ENCODE assay signal across 22 cellular contexts in genomic region chr1:244067893-244068292, GRCh38. TPM values are rescaled to one million over a fixed set of nuclear protein-coding genes. Genes with fewer than 3 reads are reported as not detected.
DNase-seq lines count a peak whose midpoint lies in the region; ATAC-seq, FAIRE-seq and TF ChIP-seq lines count a peak whose summit lies in the region.
"Had no signal": no experiment of that assay in that cellular context is flagged by ENCODE, and none has a peak within 500 bp of the region (broad histone marks: within the 10 kb centered on the region; RNA-seq: fewer than 3 reads in every experiment).

No MANE protein-coding gene starts in this region.

- H3K4me2 ChIP-seq in GM23338 (no peak overlapping the region), astrocyte (ENCODE audit: low read length) (no peak overlapping the region), HepG2 (ENCODE audit: low read depth, low read length) (0 out of 2 replicates have a peak overlapping the region, but pooled peaks have one; percentile 3)

- CTCF ChIA-PET in HepG2 (lab: Yijun Ruan, JAX; ENCODE audit: low intra/inter-chr PET ratio, low total read pairs), result no interaction called here

- H3K79me2 ChIP-seq in GM23338 (replicated peaks; ENCODE audit: insufficient read depth) (no peaks in the 10 kb centered on the region), astrocyte (ENCODE audit: insufficient read depth, low read length) (no peaks in the 10 kb centered on the region), HepG2 (ENCODE audit: insufficient read depth, low read length) (no peaks in the 10 kb centered on the region)

- no peaks in the 10 kb centered on the region for H3F3A ChIP-seq in GM23338 (replicated peaks; ENCODE audit: low read depth)

- POLR2A ChIA-PET in HepG2 (lab: Yijun Ruan, JAX), result no interaction called here

- TF ChIP-seq RAD21 in HepG2 (CRISPR knock-in tag; IDR thresholded peaks at IDR 0.05), result no peak

- in situ Hi-C loops in HepG2 (cut with HindIII; ENCODE audit: extremely low pct_ligation_motif_present, low pct_unique_long_range_greater_than_20kb), result no loop called here

- TF ChIP-seq EP300 in HepG2 (IDR thresholded peaks at IDR 0.05; ENCODE audit: low read depth in 2 of 2, low read length in 2 of 2) (peak in 1 of 2 experiments; percentile 31; a peak in 1 of 4 replicates), HepG2 (CRISPR knock-in tag; IDR thresholded peaks at IDR 0.05; ENCODE audit: borderline replicate concordance) (no peak)

- TF ChIP-seq POLR2A in HepG2 (IDR thresholded peaks at IDR 0.05; ENCODE audit: insufficient read depth in 1 of 2, low read depth in 2 of 2, low read length in 2 of 2), result no peak

- H3K4me1 Mint-ChIP-seq in GM23338 (peaks cover 14% of the 10 kb centered on the region), astrocyte (ENCODE audit: low read depth, unreplicated experiment) (peaks cover 9% of the 10 kb centered on the region)
- H3K4me1 Mint-ChIP-seq in T-helper 2 cell treated with Interferon-gamma antibody and Interleukin-4, amounts not matched to agents 5 μg/mL and 100 μg/mL, for 36 hours (ENCODE audit: low read depth), result peaks cover 2% of the 10 kb centered on the region

- H4K20me1 ChIP-seq in GM23338 (replicated peaks; ENCODE audit: insufficient read depth) (no peaks in the 10 kb centered on the region; the same call in 1 of the 2 replicates), astrocyte (ENCODE audit: insufficient read depth, low read length) (no peaks in the 10 kb centered on the region), HepG2 (ENCODE audit: insufficient read depth, low read length) (no peaks in the 10 kb centered on the region)

- H3K4me3 ChIP-seq in GM23338, result no peak overlapping the region
- no peak overlapping the region for H3K4me3 ChIP-seq in astrocyte (ENCODE audit: insufficient read depth, low read depth, low read length)
- H3K4me3 ChIP-seq in HepG2 (replicated peaks in 1 of 3; ENCODE audit: insufficient read depth in 1 of 3, low read depth in 2 of 3, low read length in 3 of 3), result no peak overlapping the region
- H3K4me3 ChIP-seq in effector memory CD4-positive, alpha-beta T cell (ENCODE audit: insufficient read depth, low read depth, low read length, poor library complexity, severe bottlenecking), result no peak overlapping the region
- H3K4me3 ChIP-seq: heart left ventricle had no signal

- H3K4me3 Mint-ChIP-seq in GM23338 (no peak overlapping the region), astrocyte (ENCODE audit: unreplicated experiment) (no peak overlapping the region)
- no peak overlapping the region for H3K4me3 Mint-ChIP-seq in T-helper 2 cell treated with Interferon-gamma antibody and Interleukin-4, amounts not matched to agents 5 μg/mL and 100 μg/mL, for 36 hours
- H3K4me3 Mint-ChIP-seq: B cell, mesothelial cell of epicardium, WTC11 had no signal

- no peak for TF ChIP-seq CTCF in GM23338 (conservative IDR thresholded peaks at IDR 0.05; ENCODE audit: low read depth in 2 of 2)
- TF ChIP-seq CTCF in astrocyte (IDR thresholded peaks at IDR 0.05; ENCODE audit: insufficient read depth, low read depth, low read length), result no peak
- no peak for TF ChIP-seq CTCF in HepG2 (CRISPR knock-in tag; IDR thresholded peaks at IDR 0.05)

- no peak for ATAC-seq in GM23338
- peak; percentile 68 for ATAC-seq in HepG2
- ATAC-seq in GM19035 (IDR thresholded peaks at IDR 0.05; ENCODE audit: unreplicated experiment), result no peak
- ATAC-seq: esophagus mucosa, HCT116, heart left ventricle, right cardiac atrium had no signal

- intact Hi-C loops in HepG2 (cut with micrococcal nuclease; ENCODE audit: unreplicated experiment), result no loop called here

- peaks cover 10% of the 10 kb centered on the region; the same call in 1 of the 2 replicates for H3K4me1 ChIP-seq in GM23338 (ENCODE audit: insufficient read depth)
- peaks cover 19% of the 10 kb centered on the region for H3K4me1 ChIP-seq in astrocyte (ENCODE audit: insufficient read depth, low read length)
- peaks cover 40% of the 10 kb centered on the region for H3K4me1 ChIP-seq in HepG2 (ENCODE audit: insufficient read depth, low read length)
- no peaks in the 10 kb centered on the region for H3K4me1 ChIP-seq in effector memory CD4-positive, alpha-beta T cell (ENCODE audit: control insufficient read depth, insufficient read depth, low read length, poor library complexity, severe bottlenecking)

- DNase-seq in AG08396 (ENCODE audit: low spot score), result peak; percentile 53
- DNase-seq in GM23338 (ENCODE audit: low spot score), result no peak
- DNase-seq in astrocyte (ENCODE audit: low read depth), result peak; percentile 43
- peak; percentile 50 for DNase-seq in HepG2 (ENCODE audit: low spot score)
- DNase-seq in NCI-H69 (lab: John Stamatoyannopoulos, UW), result no peak
- no peak for DNase-seq in T-helper 2 cell treated with Interferon-gamma antibody and Interleukin-4, amounts not matched to agents 5 μg/mL and 100 μg/mL, for 36 hours (ENCODE audit: low spot score)
- no peak for DNase-seq in effector memory CD4-positive, alpha-beta T cell
- DNase-seq: brain microvascular endothelial cell; heart left ventricle; NCI-H748 treated with DMSO at 0.1 percent for 48 hours; stimulated activated CD4-positive, alpha-beta T cell treated with anti-CD3 and anti-CD28 coated beads, Interleukin-2, amount 100 ng/mL, for 24 hours; substantia nigra had no signal

- no peak for FAIRE-seq in astrocyte (lab: Jason Lieb, UNC)
- FAIRE-seq in HepG2 (lab: Jason Lieb, UNC), result no peak
- FAIRE-seq: GM18507, islet of Langerhans had no signal

- H3K27ac ChIP-seq in GM23338 (ENCODE audit: low read depth) (no peak overlapping the region), astrocyte (ENCODE audit: low read depth, low read length) (no peak overlapping the region), HepG2 (ENCODE audit: extremely low read length, insufficient read depth, low read length) (no peak overlapping the region)
- H3K27ac ChIP-seq in effector memory CD4-positive, alpha-beta T cell (ENCODE audit: insufficient read depth, low read length, poor library complexity, severe bottlenecking), result no peak overlapping the region
- H3K27ac ChIP-seq: brain microvascular endothelial cell, heart left ventricle, neutrophil had no signal

- H3K36me3 ChIP-seq in GM23338 (ENCODE audit: insufficient read depth) (no peaks in the 10 kb centered on the region), astrocyte (ENCODE audit: insufficient read depth, low read length) (no peaks in the 10 kb centered on the region), HepG2 (replicated peaks in 1 of 2; ENCODE audit: control insufficient read depth in 1 of 2, insufficient read depth in 2 of 2, low read length in 2 of 2) (no peaks in the 10 kb centered on the region)
- no peaks in the 10 kb centered on the region for H3K36me3 ChIP-seq in effector memory CD4-positive, alpha-beta T cell (ENCODE audit: control insufficient read depth, insufficient read depth, low read length)
- H3K36me3 ChIP-seq: brain microvascular endothelial cell, heart left ventricle, neutrophil had no signal

- BruUV-seq in HepG2 (replicated peaks; lab: Mats Ljungman, UMichigan), result no TSS peak

- H2AFZ ChIP-seq in GM23338 (peak overlapping the region; percentile 86), astrocyte (ENCODE audit: low read depth, low read length) (no peak overlapping the region), HepG2 (ENCODE audit: low read length) (no peak overlapping the region)

- no peaks in the 10 kb centered on the region for H3K27me3 Mint-ChIP-seq in GM23338 (ENCODE audit: insufficient read depth, low read depth, poor library complexity)
- H3K27me3 Mint-ChIP-seq in astrocyte (ENCODE audit: low read depth, unreplicated experiment), result peaks cover 3% of the 10 kb centered on the region
- H3K27me3 Mint-ChIP-seq in T-helper 2 cell treated with Interferon-gamma antibody and Interleukin-4, amounts not matched to agents 5 μg/mL and 100 μg/mL, for 36 hours (ENCODE audit: low read depth), result peaks cover 2% of the 10 kb centered on the region
- H3K27me3 Mint-ChIP-seq: B cell had no signal

- no peak overlapping the region for H3K27ac Mint-ChIP-seq in GM23338
- H3K27ac Mint-ChIP-seq in astrocyte (ENCODE audit: unreplicated experiment), result no peak overlapping the region
- no peak overlapping the region for H3K27ac Mint-ChIP-seq in T-helper 2 cell treated with Interferon-gamma antibody and Interleukin-4, amounts not matched to agents 5 μg/mL and 100 μg/mL, for 36 hours
- H3K27ac Mint-ChIP-seq: B cell, WTC11 had no signal

- H3K9me2 ChIP-seq in GM23338 (ENCODE audit: insufficient read depth), result peaks cover 6% of the 10 kb centered on the region; the same call in 1 of the 2 replicates

- no peaks in the 10 kb centered on the region for H3K9me3 ChIP-seq in astrocyte (ENCODE audit: insufficient read depth, low read depth, low read length)
- H3K9me3 ChIP-seq in HepG2 (ENCODE audit: low read length), result no peaks in the 10 kb centered on the region
- no peaks in the 10 kb centered on the region for H3K9me3 ChIP-seq in effector memory CD4-positive, alpha-beta T cell (ENCODE audit: control insufficient read depth, low read length)
- H3K9me3 ChIP-seq: heart left ventricle, neutrophil had no signal

- 3% methylated on average over 4 of the region's 4 CpGs for WGBS in HepG2 (ENCODE audit: low lambda C conversion rate)

- H3K9me3 Mint-ChIP-seq in GM23338, result no peaks in the 10 kb centered on the region; the same call in 2 of the 3 replicates
- H3K9me3 Mint-ChIP-seq in astrocyte (ENCODE audit: unreplicated experiment), result no peaks in the 10 kb centered on the region
- H3K9me3 Mint-ChIP-seq in T-helper 2 cell treated with Interferon-gamma antibody and Interleukin-4, amounts not matched to agents 5 μg/mL and 100 μg/mL, for 36 hours, result no peaks in the 10 kb centered on the region
- H3K9me3 Mint-ChIP-seq: mesothelial cell of epicardium, WTC11 had no signal

- H3K9ac ChIP-seq in astrocyte (ENCODE audit: low read length) (no peak overlapping the region), HepG2 (ENCODE audit: insufficient read depth, low read depth, low read length) (no peak overlapping the region)

- H3K27me3 ChIP-seq in GM23338 (ENCODE audit: insufficient read depth), result no peaks in the 10 kb centered on the region
- H3K27me3 ChIP-seq in astrocyte (ENCODE audit: insufficient read depth, low read length), result no peaks in the 10 kb centered on the region
- H3K27me3 ChIP-seq in HepG2 (ENCODE audit: control insufficient read depth in 1 of 2, insufficient read depth in 2 of 2, low read length in 2 of 2), result no peaks in the 10 kb centered on the region
- H3K27me3 ChIP-seq in effector memory CD4-positive, alpha-beta T cell (replicated peaks; ENCODE audit: control insufficient read depth, insufficient read depth, low read length, poor library complexity, severe bottlenecking), result no peaks in the 10 kb centered on the region
- H3K27me3 ChIP-seq: brain microvascular endothelial cell, heart left ventricle, neutrophil had no signal

- H3K36me3 Mint-ChIP-seq in GM23338 (ENCODE audit: low read depth) (no peaks in the 10 kb centered on the region), astrocyte (ENCODE audit: low read depth, unreplicated experiment) (no peaks in the 10 kb centered on the region)
- H3K36me3 Mint-ChIP-seq in T-helper 2 cell treated with Interferon-gamma antibody and Interleukin-4, amounts not matched to agents 5 μg/mL and 100 μg/mL, for 36 hours (ENCODE audit: low read depth), result no peaks in the 10 kb centered on the region
- H3K36me3 Mint-ChIP-seq: mesothelial cell of epicardium, WTC11 had no signal

RNA-seq across cellular contexts. Expression of gene ZBTB18, which starts 16.8 kb away (rescaled TPM):
- 12.2 and 16.5 TPM in 2 replicates for total RNA-seq in GM23338 (2014; rRNA removed; shearing (Covaris generic))
- polyA plus RNA-seq in GM23338 (2016; fragmentation: Nextera tagmentation; extraction: Ambion mirVana) (5.5 and 6.7 TPM in 2 replicates), HepG2 (2011; rRNA removed) (4.3 and 4.4 TPM in 2 replicates)
- total RNA-seq in astrocyte (15.5 and 19.2 TPM in 2 replicates), HepG2 (2016; rRNA removed; fragmentation: Illumina TruSeq; extraction: Trizol) (3.1 TPM in 2 replicates)
- 0.44 and 0.51 TPM in 2 replicates for total RNA-seq in HepG2 (2016; cell fraction: cytosol; rRNA removed; fragmentation: Illumina TruSeq; extraction: Trizol; ENCODE audit: low read depth)
- total RNA-seq in HepG2 (2016; cell fraction: insoluble cytoplasmic fraction; rRNA removed; fragmentation: Illumina TruSeq; extraction: Trizol), result 2.8 and 3.3 TPM in 2 replicates
- total RNA-seq in HepG2 (2016; cell fraction: membrane; rRNA removed; fragmentation: Illumina TruSeq; extraction: Trizol), result 2.2 and 2.5 TPM in 2 replicates
- 2.1 and 2.7 TPM in 2 replicates for total RNA-seq in HepG2 (2016; cell fraction: nucleus; rRNA removed; fragmentation: Illumina TruSeq; extraction: Trizol)
- 2.7 TPM in 2 replicates for polyA plus RNA-seq in HepG2 (2011; cell fraction: cytosol; rRNA removed)
- 8.0 and 9.0 TPM in 2 replicates for polyA plus RNA-seq in HepG2 (2011; cell fraction: nucleus; rRNA removed)
- polyA plus RNA-seq in HepG2 (2012), result 3.9 and 4.1 TPM in 2 replicates
- polyA plus RNA-seq in HepG2 (2016; cell fraction: cytosol; fragmentation: Illumina TruSeq; extraction: Trizol; ENCODE audit: low read depth), result 0.16 and 0.23 TPM in 2 replicates
- polyA plus RNA-seq in HepG2 (2016; cell fraction: insoluble cytoplasmic fraction; fragmentation: Illumina TruSeq; extraction: Trizol; ENCODE audit: low read depth), result 2.4 and 3.0 TPM in 2 replicates
- 1.1 and 1.4 TPM in 2 replicates for polyA plus RNA-seq in HepG2 (2016; cell fraction: membrane; fragmentation: Illumina TruSeq; extraction: Trizol; ENCODE audit: low read depth)
- 6.3 and 6.5 TPM in 2 replicates for polyA plus RNA-seq in HepG2 (2016; cell fraction: nucleus; fragmentation: Illumina TruSeq; extraction: Trizol; ENCODE audit: insufficient read depth, low read depth)
- 2.7 and 7.5 TPM in 2 replicates for polyA minus RNA-seq in HepG2 (2011; rRNA and poly(A)+ RNA removed; ENCODE audit: low replicate concordance)
- 3.6 and 4.1 TPM in 2 replicates for polyA minus RNA-seq in HepG2 (2011; cell fraction: cytosol; rRNA and poly(A)+ RNA removed)
- polyA minus RNA-seq in HepG2 (2011; cell fraction: nucleus; rRNA and poly(A)+ RNA removed), result 4.1 and 4.2 TPM in 2 replicates

Comparison
In these comparisons a context has a peak if more than half of its experiments do, and no peak if none do; other contexts are left out.
1. DNase-seq: peak in AG08396 (single experiment), astrocyte (single experiment) and HepG2 (single experiment); none in GM23338 (single experiment), NCI-H69 (single experiment), T-helper 2 cell treated with Interferon-gamma antibody and Interleukin-4, amounts not matched to agents 5 μg/mL and 100 μg/mL, for 36 hours (single experiment) and effector memory CD4-positive, alpha-beta T cell (0 of 3).